31 cellular contexts compared by ENCODE assay signal in the genomic region with DNA sequence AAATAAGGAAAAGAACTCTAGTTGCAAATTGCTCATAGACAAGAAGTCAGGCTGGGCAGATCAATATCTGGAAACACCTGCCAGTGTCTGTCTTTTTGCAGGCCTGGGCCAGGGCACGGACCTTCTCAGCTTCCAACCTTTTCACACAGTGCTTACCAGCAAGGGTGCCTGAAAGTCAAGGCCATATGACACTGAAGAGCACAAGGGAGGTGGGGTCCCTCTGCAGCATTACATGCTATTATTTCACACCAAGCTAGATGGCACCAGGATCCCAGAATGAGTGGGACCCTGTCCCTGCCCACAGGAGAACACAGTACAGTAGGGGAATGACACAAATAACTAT. TPM values are rescaled to one million over a fixed set of nuclear protein-coding genes. Genes with fewer than 3 reads are reported as not detected.
DNase-seq lines count a peak whose midpoint lies in the region; ATAC-seq and TF ChIP-seq lines count a peak whose summit lies in the region.
"Had no signal": no experiment of that assay in that cellular context is flagged by ENCODE, and none has a peak within 500 bp of the region (broad histone marks: within the 10 kb centered on the region; RNA-seq: fewer than 3 reads in every experiment).

No MANE protein-coding gene starts in this region.

- no peak for ATAC-seq in memory B cell (ENCODE audit: low read depth)
- ATAC-seq in upper lobe of right lung = no peak
- no peak for ATAC-seq in HG03469 (IDR thresholded peaks at IDR 0.05; ENCODE audit: unreplicated experiment)
- no peak for ATAC-seq in gastrocnemius medialis
- ATAC-seq: left lung had no signal

- peak; percentile 16 for DNase-seq in activated effector memory CD4-positive, alpha-beta T cell treated with anti-CD3 and anti-CD28 coated beads, Interleukin-2, amount 50 U/mL, for 16 hours
- no peak for DNase-seq in activated effector memory CD4-positive, alpha-beta T cell treated with Interleukin-2 at 50 U/mL for 16 hours
- DNase-seq in SJCRH30 (peak; percentile 59 to 74), memory B cell (ENCODE audit: low spot score in 2 of 2) (no peak), upper lobe of right lung (peak; percentile 10), activated T-cell treated with anti-CD3 and anti-CD28 coated beads for 4 hours (no peak), gastrocnemius medialis (no peak)
- DNase-seq: activated CD4-positive, alpha-beta T cell treated with anti-CD3 and anti-CD28 coated beads, Interleukin-2, amount 10 ng/mL, durations not matched to agents 24 days and 14 days; activated CD8-positive, alpha-beta memory T cell treated with anti-CD3 and anti-CD28 coated beads for 24 hours; activated naive CD8-positive, alpha-beta T cell treated with anti-CD3 and anti-CD28 coated beads, Interleukin-2, amount 10 ng/mL, durations not matched to agents 7 days and 5 days; CD8-positive, alpha-beta memory T cell; DMS 273 treated with DMSO at 0.1 percent for 48 hours; erythroblast; glutamatergic neuron; H7; left lung; MV-4-11; NCI-H1436 treated with DMSO at 0.1 percent for 48 hours; NCI-H226; posterior cingulate gyrus; SHP77 treated with DMSO at 0.1 percent for 48 hours; stimulated activated CD4-positive, alpha-beta T cell treated with anti-CD3 and anti-CD28 coated beads, Interleukin-12 subunit alpha, Interleukin-12 subunit beta, amount 100 ng/mL, for 4 hours; stimulated activated CD4-positive, alpha-beta T cell treated with anti-CD3 and anti-CD28 coated beads, Interleukin-2, amount 100 ng/mL, for 48 hours; SW 1271; WERI-Rb-1 had no signal

- H3K27ac ChIP-seq in SJCRH30 (no peak overlapping the region), upper lobe of right lung (no peak overlapping the region), gastrocnemius medialis (peak overlapping the region in 1 of 4 donors; percentile 11)
- H3K27ac ChIP-seq: coronary artery, HL-60, left lung, neutrophil, right lobe of liver, tibial nerve, WERI-Rb-1 had no signal

- H3K36me3 ChIP-seq in SJCRH30 (no peaks in the 10 kb centered on the region), upper lobe of right lung (no peaks in the 10 kb centered on the region), gastrocnemius medialis (no peaks in the 10 kb centered on the region)
- H3K36me3 ChIP-seq: left lung, neutrophil, right lobe of liver, tibial nerve, WERI-Rb-1 had no signal

- no peak for TF ChIP-seq POLR2A in gastrocnemius medialis (IDR thresholded peaks at IDR 0.05)

- no peaks in the 10 kb centered on the region for H3K9me3 Mint-ChIP-seq in memory B cell
- H3K9me3 Mint-ChIP-seq: activated CD4-positive, alpha-beta T cell treated with anti-CD3 and anti-CD28 coated beads, Interleukin-2, amount 10 ng/mL, durations not matched to agents 24 days and 14 days; activated naive CD8-positive, alpha-beta T cell treated with anti-CD3 and anti-CD28 coated beads, Interleukin-2, amount 10 ng/mL, durations not matched to agents 7 days and 5 days; CD8-positive, alpha-beta memory T cell had no signal

- no peaks in the 10 kb centered on the region for H3K36me3 Mint-ChIP-seq in memory B cell
- H3K36me3 Mint-ChIP-seq: activated naive CD8-positive, alpha-beta T cell treated with anti-CD3 and anti-CD28 coated beads, Interleukin-2, amount 10 ng/mL, durations not matched to agents 7 days and 5 days; CD8-positive, alpha-beta memory T cell had no signal

- H3K27me3 ChIP-seq in SJCRH30 (no peaks in the 10 kb centered on the region), upper lobe of right lung (no peaks in the 10 kb centered on the region), gastrocnemius medialis (no peaks in the 10 kb centered on the region)
- H3K27me3 ChIP-seq: left lung, right lobe of liver, tibial nerve had no signal

- H3K4me1 ChIP-seq in SJCRH30 (peaks cover 12% of the 10 kb centered on the region), upper lobe of right lung (peaks cover 14% of the 10 kb centered on the region), gastrocnemius medialis (peaks cover 27 to 31% of the 10 kb centered on the region in 2 donors)

- no peaks in the 10 kb centered on the region for H3K27me3 Mint-ChIP-seq in memory B cell

- H3K4me1 Mint-ChIP-seq in memory B cell = peaks cover 45% of the 10 kb centered on the region

- in situ Hi-C loops in gastrocnemius medialis (cut with MboI; ENCODE audit: low sequenced_read_pairs in 4 of 4) = loop anchor here (5.0 to 25.0 kb wide), 7 partner anchors 65 to 240 kb away; no protein-coding TSS in a partner anchor

- H3K9me3 ChIP-seq in SJCRH30 (replicated peaks) (no peaks in the 10 kb centered on the region), upper lobe of right lung (no peaks in the 10 kb centered on the region), gastrocnemius medialis (no peaks in the 10 kb centered on the region)
- H3K9me3 ChIP-seq: left lung, neutrophil, right lobe of liver, tibial nerve had no signal

- peak overlapping the region; percentile 47 for H3K4me3 Mint-ChIP-seq in memory B cell
- H3K4me3 Mint-ChIP-seq: activated CD4-positive, alpha-beta T cell treated with anti-CD3 and anti-CD28 coated beads, Interleukin-2, amount 10 ng/mL, durations not matched to agents 24 days and 14 days; activated naive CD8-positive, alpha-beta T cell treated with anti-CD3 and anti-CD28 coated beads, Interleukin-2, amount 10 ng/mL, durations not matched to agents 7 days and 5 days; CD8-positive, alpha-beta memory T cell had no signal

- intact Hi-C loops in upper lobe of right lung (cut with DNase I) (loop anchor here (10.0 kb wide), 2 partner anchors 87 to 167 kb away; no protein-coding TSS in a partner anchor), gastrocnemius medialis (cut with DNase I; ENCODE audit: low total_unique reads) (no loop called here)

- H3K4me3 ChIP-seq in SJCRH30 (no peak overlapping the region), upper lobe of right lung (no peak overlapping the region), gastrocnemius medialis (no peak overlapping the region)
- H3K4me3 ChIP-seq: coronary artery, left lung, right lobe of liver, tibial nerve had no signal

- TF ChIP-seq CTCF in upper lobe of right lung (IDR thresholded peaks at IDR 0.05) (no peak), gastrocnemius medialis (IDR thresholded peaks at IDR 0.05 in 4 of 5, conservative IDR thresholded peaks at IDR 0.05 in 1 of 5) (no peak)

- H3K27ac Mint-ChIP-seq in memory B cell = peak overlapping the region; percentile 19
- H3K27ac Mint-ChIP-seq: activated CD4-positive, alpha-beta T cell treated with anti-CD3 and anti-CD28 coated beads, Interleukin-2, amount 10 ng/mL, durations not matched to agents 24 days and 14 days; activated naive CD8-positive, alpha-beta T cell treated with anti-CD3 and anti-CD28 coated beads, Interleukin-2, amount 10 ng/mL, durations not matched to agents 7 days and 5 days had no signal

RNA-seq across cellular contexts. Expression of a gene that starts 5.9 kb away (rescaled TPM):
- 14.4 and 16.4 TPM in 2 replicates for total RNA-seq in SJCRH30 (2014; rRNA removed; shearing (Covaris generic))
- total RNA-seq in upper lobe of right lung (35.5 TPM), gastrocnemius medialis (10 to 100 TPM; 16.4 to 24.7 (median 16.8) TPM)

RNA-seq across cellular contexts. Expression of a gene that starts 38.7 kb away (rescaled TPM):
- 0.89 TPM in 1 of 2 replicates, not detected in the other for total RNA-seq in SJCRH30 (2014; rRNA removed; shearing (Covaris generic))
- total RNA-seq in upper lobe of right lung = 1.7 TPM
- total RNA-seq in gastrocnemius medialis = 100 to 1,000 TPM in 1 of 4 donors, 10 to 100 TPM in 3; 57.8 to 114 (median 77.7) TPM

RNA-seq across cellular contexts. Expression of a gene that starts 47.6 kb away (rescaled TPM):
- total RNA-seq in SJCRH30 (2014; rRNA removed; shearing (Covaris generic)) = 21.9 and 26.1 TPM in 2 replicates
- total RNA-seq in upper lobe of right lung = 31.2 TPM
- total RNA-seq in gastrocnemius medialis = 1 to 10 TPM; 6.0 to 9.8 (median 8.1) TPM

Comparison
In these comparisons a context has a peak if more than half of its experiments do, and no peak if none do; other contexts are left out.
1. DNase-seq: peak in activated effector memory CD4-positive, alpha-beta T cell treated with anti-CD3 and anti-CD28 coated beads, Interleukin-2, amount 50 U/mL, for 16 hours (single experiment), SJCRH30 (2 of 2) and upper lobe of right lung (single experiment); none in activated effector memory CD4-positive, alpha-beta T cell treated with Interleukin-2 at 50 U/mL for 16 hours (single experiment), memory B cell (0 of 2), activated T-cell treated with anti-CD3 and anti-CD28 coated beads for 4 hours (single experiment) and gastrocnemius medialis (0 of 2).
2. RNA of a gene that starts 38.7 kb away (total RNA-seq): 57.8 to 114 TPM in gastrocnemius medialis; 1.7 TPM in upper lobe of right lung (single experiment) and 0.89 TPM in SJCRH30; every median in the first group is over 10 times any median in the second.